ENCODE assay signal across 8 cellular contexts in genomic region chr14:70416322-70416716, GRCh38. TPM values are rescaled to one million over a fixed set of nuclear protein-coding genes. Genes with fewer than 3 reads are reported as not detected.
DNase-seq lines count a peak whose midpoint lies in the region; FAIRE-seq and TF ChIP-seq lines count a peak whose summit lies in the region.

No MANE protein-coding gene starts in this region.

- H3K27me3 Mint-ChIP-seq in IgD-negative memory B cell: no peaks in the 10 kb centered on the region
- H3K27me3 Mint-ChIP-seq in astrocyte (ENCODE audit: low read depth, unreplicated experiment): no peaks in the 10 kb centered on the region

- peak overlapping the region; percentile 89 for H2AFZ ChIP-seq in astrocyte (ENCODE audit: low read depth, low read length)
- H2AFZ ChIP-seq in keratinocyte (ENCODE audit: control insufficient read depth, low read length): peak overlapping the region; percentile 89

- H3K27ac ChIP-seq in astrocyte (ENCODE audit: low read depth, low read length) (peak overlapping the region; percentile 48), keratinocyte (ENCODE audit: control insufficient read depth, insufficient read depth, low read length) (peak overlapping the region; percentile 72)

- H3K4me3 ChIP-seq in astrocyte (ENCODE audit: insufficient read depth, low read depth, low read length) (peak overlapping the region; percentile 94), keratinocyte (ENCODE audit: control insufficient read depth in 2 of 3, extremely low read depth in 1 of 3, insufficient read depth in 2 of 3, low read depth in 1 of 3, low read length in 3 of 3) (peak overlapping the region; percentile 76 to 90 (median 88))

- H3K4me2 ChIP-seq in astrocyte (ENCODE audit: low read length) (peak overlapping the region; percentile 92), keratinocyte (ENCODE audit: control insufficient read depth, extremely low read depth, insufficient read depth, low read depth, low read length) (peak overlapping the region; percentile 85)

- peaks cover 17 to 27% (median 26%) of the 10 kb centered on the region in 3 donors for H3K4me1 Mint-ChIP-seq in IgD-negative memory B cell
- peaks cover 8% of the 10 kb centered on the region for H3K4me1 Mint-ChIP-seq in astrocyte (ENCODE audit: low read depth, unreplicated experiment)

- DNase-seq in DMS79 (lab: John Stamatoyannopoulos, UW): peak; percentile 37
- DNase-seq in astrocyte (ENCODE audit: low read depth): peak; percentile 2
- no peak for DNase-seq in keratinocyte (ENCODE audit: low read depth, low spot score)
- DNase-seq in superior temporal gyrus (ENCODE audit: extremely low spot score): peak; percentile 25
- DNase-seq in HT-29 (ENCODE audit: low spot score): no peak
- no peak for DNase-seq in stimulated activated CD4-positive, alpha-beta T cell treated with anti-CD3 and anti-CD28 coated beads, Interleukin-4, amount 100 ng/mL, for 24 hours
- DNase-seq in ecto neural progenitor cell (ENCODE audit: low spot score): no peak

- FAIRE-seq in astrocyte (lab: Jason Lieb, UNC) (no peak), keratinocyte (lab: Jason Lieb, UNC) (no peak)

- TF ChIP-seq CTCF in astrocyte (IDR thresholded peaks at IDR 0.05; ENCODE audit: insufficient read depth, low read depth, low read length) (no peak), keratinocyte (optimal IDR thresholded peaks at IDR 0.05 in 1 of 3, IDR thresholded peaks at IDR 0.05 in 1 of 3, conservative IDR thresholded peaks at IDR 0.05 in 1 of 3; ENCODE audit: extremely low read depth in 1 of 3, insufficient read depth in 2 of 3, low read length in 3 of 3) (no peak)

- H3K79me2 ChIP-seq in astrocyte (ENCODE audit: insufficient read depth, low read length) (peaks cover 25% of the 10 kb centered on the region), keratinocyte (ENCODE audit: control insufficient read depth, insufficient read depth, low read length) (peaks cover 23% of the 10 kb centered on the region)

- H3K4me3 Mint-ChIP-seq in IgD-negative memory B cell: peak overlapping the region; percentile 96 to 100 (median 96)
- peak overlapping the region; percentile 100 for H3K4me3 Mint-ChIP-seq in astrocyte (ENCODE audit: unreplicated experiment)

- dilution Hi-C loops in keratinocyte (cut with MboI; ENCODE audit: extremely low pct_ligation_motif_present, low sequenced_read_pairs): no loop called here

- peak overlapping the region; percentile 86 for H3K9ac ChIP-seq in astrocyte (ENCODE audit: low read length)
- H3K9ac ChIP-seq in keratinocyte (ENCODE audit: control insufficient read depth, extremely low read depth, insufficient read depth, low read length): peak overlapping the region; percentile 78

- H3K36me3 Mint-ChIP-seq in IgD-negative memory B cell (peaks cover 3% of the 10 kb centered on the region), astrocyte (ENCODE audit: low read depth, unreplicated experiment) (no peaks in the 10 kb centered on the region)

- H3K36me3 ChIP-seq in astrocyte (ENCODE audit: insufficient read depth, low read length) (no peaks in the 10 kb centered on the region), keratinocyte (ENCODE audit: control insufficient read depth in 2 of 2, extremely low read depth in 1 of 2, insufficient read depth in 2 of 2, low read length in 2 of 2) (no peaks in the 10 kb centered on the region)

- H3K27me3 ChIP-seq in astrocyte (ENCODE audit: insufficient read depth, low read length): no peaks in the 10 kb centered on the region
- no peaks in the 10 kb centered on the region for H3K27me3 ChIP-seq in keratinocyte (ENCODE audit: control insufficient read depth, extremely low read depth, insufficient read depth, low read length)

- no peaks in the 10 kb centered on the region for H3K4me1 ChIP-seq in astrocyte (ENCODE audit: insufficient read depth, low read length)
- H3K4me1 ChIP-seq in keratinocyte (ENCODE audit: control insufficient read depth, extremely low read depth, insufficient read depth, low read length): peaks cover 3% of the 10 kb centered on the region

- H3K27ac Mint-ChIP-seq in IgD-negative memory B cell (peak overlapping the region in 2 of 3 donors; percentile 91 to 99), astrocyte (ENCODE audit: unreplicated experiment) (peak overlapping the region; percentile 94)

- H3K9me3 Mint-ChIP-seq in IgD-negative memory B cell (no peaks in the 10 kb centered on the region), astrocyte (ENCODE audit: unreplicated experiment) (no peaks in the 10 kb centered on the region)

- H3K9me3 ChIP-seq in astrocyte (ENCODE audit: insufficient read depth, low read depth, low read length) (no peaks in the 10 kb centered on the region), keratinocyte (ENCODE audit: control insufficient read depth, low read depth, low read length) (no peaks in the 10 kb centered on the region)

- no peaks in the 10 kb centered on the region for H3K9me1 ChIP-seq in keratinocyte (ENCODE audit: control insufficient read depth, extremely low read depth, insufficient read depth, low read length)

- H4K20me1 ChIP-seq in astrocyte (ENCODE audit: insufficient read depth, low read length): peaks cover 11% of the 10 kb centered on the region
- no peaks in the 10 kb centered on the region for H4K20me1 ChIP-seq in keratinocyte (ENCODE audit: control insufficient read depth, extremely low read depth, insufficient read depth, low read length)

RNA-seq across cellular contexts. Expression of gene SYNJ2BP, which starts 0.6 kb away (rescaled TPM):
- polyA plus RNA-seq in IgD-negative memory B cell: 13.7 TPM
- 31.7 and 35.7 TPM in 2 replicates for total RNA-seq in astrocyte
- 19.3 to 31.4 TPM (median 20.6 TPM) in 3 replicates for polyA plus RNA-seq in keratinocyte
- polyA plus RNA-seq in keratinocyte (2011; ENCODE audit: low read depth): 3.6 TPM
- polyA plus RNA-seq in keratinocyte (2011; cell fraction: cytosol; rRNA removed): 17.2 and 33.4 TPM in 2 replicates
- 19.2 and 21.8 TPM in 2 replicates for polyA plus RNA-seq in keratinocyte (2011; cell fraction: nucleus; rRNA removed)
- 7.3 and 14.7 TPM in 2 replicates for polyA plus RNA-seq in keratinocyte (2012; ENCODE audit: low replicate concordance)
- polyA minus RNA-seq in keratinocyte: 3.0 to 20.9 TPM (median 19.4 TPM) in 3 replicates
- 12.3 TPM for polyA minus RNA-seq in keratinocyte (2011; cell fraction: cytosol; rRNA and poly(A)+ RNA removed)
- 7.5 and 13.6 TPM in 2 replicates for polyA minus RNA-seq in keratinocyte (2011; cell fraction: nucleus; rRNA and poly(A)+ RNA removed)
- 4.7 and 4.9 TPM in 2 replicates for total RNA-seq in HT-29 (2014; rRNA removed; shearing (Covaris generic))

RNA-seq across cellular contexts. Expression of gene ADAM21, which starts 35.7 kb away (rescaled TPM):
- polyA plus RNA-seq in IgD-negative memory B cell (0.18 TPM), keratinocyte (0.69 to 1.2 TPM (median 0.77 TPM) in 3 replicates)
- total RNA-seq in astrocyte: 0.94 and 1.1 TPM in 2 replicates
- polyA plus RNA-seq in keratinocyte (2011; ENCODE audit: low read depth): not detected
- polyA plus RNA-seq in keratinocyte (2011; cell fraction: cytosol; rRNA removed): 0.39 and 0.95 TPM in 2 replicates
- 1.8 and 2.8 TPM in 2 replicates for polyA plus RNA-seq in keratinocyte (2011; cell fraction: nucleus; rRNA removed)
- 0.24 and 0.66 TPM in 2 replicates for polyA plus RNA-seq in keratinocyte (2012; ENCODE audit: low replicate concordance)
- 0.16 to 2.5 TPM (median 1.4 TPM) in 3 replicates for polyA minus RNA-seq in keratinocyte
- polyA minus RNA-seq in keratinocyte (2011; cell fraction: cytosol; rRNA and poly(A)+ RNA removed): 0.77 TPM
- 2.2 and 3.3 TPM in 2 replicates for polyA minus RNA-seq in keratinocyte (2011; cell fraction: nucleus; rRNA and poly(A)+ RNA removed)
- not detected in 2 replicates for total RNA-seq in HT-29 (2014; rRNA removed; shearing (Covaris generic))

RNA-seq across cellular contexts. Expression of gene COX16, which starts 56.8 kb away (rescaled TPM):
- polyA plus RNA-seq in IgD-negative memory B cell (59.2 TPM), keratinocyte (28.5 to 44.1 TPM (median 31.0 TPM) in 3 replicates)
- 65.8 TPM in 2 replicates for total RNA-seq in astrocyte
- polyA plus RNA-seq in keratinocyte (2011; ENCODE audit: low read depth): 8.0 TPM
- polyA plus RNA-seq in keratinocyte (2011; cell fraction: cytosol; rRNA removed): 38.9 and 50.8 TPM in 2 replicates
- polyA plus RNA-seq in keratinocyte (2011; cell fraction: nucleus; rRNA removed): 11.0 and 14.0 TPM in 2 replicates
- polyA plus RNA-seq in keratinocyte (2012; ENCODE audit: low replicate concordance): 37.8 and 50.5 TPM in 2 replicates
- polyA minus RNA-seq in keratinocyte: 5.4 to 8.9 TPM (median 7.3 TPM) in 3 replicates
- polyA minus RNA-seq in keratinocyte (2011; cell fraction: cytosol; rRNA and poly(A)+ RNA removed): 7.5 TPM
- polyA minus RNA-seq in keratinocyte (2011; cell fraction: nucleus; rRNA and poly(A)+ RNA removed): 3.3 and 3.5 TPM in 2 replicates
- total RNA-seq in HT-29 (2014; rRNA removed; shearing (Covaris generic)): 12.3 and 16.0 TPM in 2 replicates

Comparison
In these comparisons a context has a peak if more than half of its experiments do, and no peak if none do; other contexts are left out.
1. DNase-seq: peak in DMS79 (single experiment), astrocyte (single experiment) and superior temporal gyrus (single experiment); none in keratinocyte (single experiment), HT-29 (single experiment), stimulated activated CD4-positive, alpha-beta T cell treated with anti-CD3 and anti-CD28 coated beads, Interleukin-4, amount 100 ng/mL, for 24 hours (single experiment) and ecto neural progenitor cell (single experiment).